ENCODE assay signal across 20 cellular contexts in the genomic region with DNA sequence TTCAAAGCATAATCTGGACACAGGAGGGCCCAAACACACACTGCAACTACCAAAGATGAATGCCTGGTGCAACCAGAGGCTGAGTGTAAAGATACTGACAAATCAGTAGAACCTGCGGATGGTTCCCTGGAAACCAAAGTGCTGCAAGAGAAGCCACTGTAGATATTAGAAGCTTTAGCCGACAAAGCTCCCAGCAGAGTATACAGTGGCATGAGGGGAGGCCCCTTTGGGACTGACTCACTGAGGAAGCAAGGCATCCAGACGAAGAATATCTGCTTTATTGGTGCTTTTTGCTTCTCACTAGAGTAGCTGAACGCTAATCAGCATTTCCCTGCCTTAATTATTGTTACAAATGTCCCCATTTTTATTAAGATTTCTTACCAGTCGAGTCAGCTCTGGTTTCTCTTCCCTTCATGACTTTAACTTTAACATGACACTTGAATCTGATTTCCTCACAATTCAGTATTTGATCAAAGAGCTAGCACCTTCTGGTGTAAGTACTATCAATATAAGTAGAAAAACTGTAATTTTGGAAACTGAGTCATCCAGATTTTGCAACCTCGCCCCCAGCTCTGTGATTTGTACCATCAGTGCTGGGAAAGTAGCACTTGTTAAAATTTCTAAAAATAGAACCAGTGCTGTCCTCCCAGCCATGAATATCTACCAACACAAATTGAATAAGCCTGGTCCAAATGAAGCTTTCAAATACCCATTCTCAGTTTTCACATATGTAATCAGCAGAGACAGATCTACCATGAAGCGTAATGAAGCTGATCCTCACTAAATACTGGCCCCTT. TPM values are rescaled to one million over a fixed set of nuclear protein-coding genes. Genes with fewer than 3 reads are reported as not detected.
DNase-seq lines count a peak whose midpoint lies in the region; ATAC-seq, FAIRE-seq and TF ChIP-seq lines count a peak whose summit lies in the region.
"Had no signal": no experiment of that assay in that cellular context is flagged by ENCODE, and none has a peak within 500 bp of the region (broad histone marks: within the 10 kb centered on the region; RNA-seq: fewer than 3 reads in every experiment).

No MANE protein-coding gene starts in this region.

- no peak for ATAC-seq in IMR-90 (ENCODE audit: low read depth)

- H3K9ac ChIP-seq in IMR-90 (ENCODE audit: low read depth, low read length) = no peak overlapping the region
- H3K9ac ChIP-seq in iPS-20b (ENCODE audit: low read depth, low read length) = no peak overlapping the region
- H3K9ac ChIP-seq in trophoblast cell (ENCODE audit: low read length) = no peak overlapping the region

- H2BK20ac ChIP-seq in IMR-90 (ENCODE audit: low read depth, low read length) = no peak overlapping the region

- H2AK5ac ChIP-seq in IMR-90 (ENCODE audit: low read depth, low read length) (no peak overlapping the region), trophoblast cell (ENCODE audit: low read length) (peak overlapping the region; percentile 37)

- no peak overlapping the region for H2BK15ac ChIP-seq in IMR-90 (ENCODE audit: low read depth, low read length)

- H3K4me3 ChIP-seq in IMR-90 (ENCODE audit: insufficient read depth, low read depth, low read length) = no peak overlapping the region
- 0 out of 2 replicates have a peak overlapping the region, but pooled peaks have one; percentile 4 for H3K4me3 ChIP-seq in iPS-20b (ENCODE audit: low read length)
- H3K4me3 ChIP-seq in trophoblast cell (ENCODE audit: low read depth, low read length) = no peak overlapping the region
- H3K4me3 ChIP-seq in small intestine (ENCODE audit: low read depth in 1 of 2, low read length in 2 of 2) = no peak overlapping the region
- H3K4me3 ChIP-seq in uterus = no peak overlapping the region

- DNase-seq in IMR-90 = peak; percentile 6
- DNase-seq in amniotic epithelial cell (ENCODE audit: low read depth) = peak; percentile 26
- DNase-seq in trophoblast cell = no peak
- no peak for DNase-seq in small intestine
- no peak for DNase-seq in SHP77 treated with DMSO at 0.1 percent for 48 hours (lab: John Stamatoyannopoulos, UW)
- no peak for DNase-seq in posterior vena cava (ENCODE audit: low spot score)
- no peak for DNase-seq in uterus
- DNase-seq: ACHN; AML-193; DMS79 treated with DMSO at 0.1 percent for 48 hours; KG1; NCI-H1105 treated with DMSO at 0.1 percent for 48 hours; NCI-H1694; NCI-H748 treated with DMSO at 0.1 percent for 48 hours; NK-92 treated with Interleukin-12 subunit alpha and Interleukin-12 subunit beta, amount 100 ng/mL, for 24 hours; SHP77 had no signal

- no peaks in the 10 kb centered on the region for H3K4me1 ChIP-seq in IMR-90 (ENCODE audit: control insufficient read depth, insufficient read depth, low read length)
- H3K4me1 ChIP-seq in iPS-20b (ENCODE audit: insufficient read depth, low read length) = peaks cover 48% of the 10 kb centered on the region
- peaks cover 5 to 17% of the 10 kb centered on the region in 2 experiments for H3K4me1 ChIP-seq in trophoblast cell (ENCODE audit: control insufficient read depth in 1 of 2, insufficient read depth in 2 of 2, low read length in 2 of 2)
- no peaks in the 10 kb centered on the region for H3K4me1 ChIP-seq in small intestine (ENCODE audit: control insufficient read depth in 2 of 2, insufficient read depth in 1 of 2, low read depth in 1 of 2, low read length in 1 of 2)
- H3K4me1 ChIP-seq in uterus = no peaks in the 10 kb centered on the region

- no peak for FAIRE-seq in small intestine (lab: Jason Lieb, UNC)
- FAIRE-seq: H1, RCC 7860 had no signal

- H3K9me1 ChIP-seq in IMR-90 (ENCODE audit: insufficient read depth, low read length) = no peaks in the 10 kb centered on the region

- no peaks in the 10 kb centered on the region for H3K9me3 ChIP-seq in IMR-90 (ENCODE audit: control insufficient read depth, insufficient read depth, low read length)
- no peaks in the 10 kb centered on the region for H3K9me3 ChIP-seq in iPS-20b (ENCODE audit: insufficient read depth, low read depth, low read length)
- no peaks in the 10 kb centered on the region for H3K9me3 ChIP-seq in trophoblast cell (ENCODE audit: insufficient read depth, low read depth, low read length)
- no peaks in the 10 kb centered on the region for H3K9me3 ChIP-seq in small intestine (ENCODE audit: control insufficient read depth, low read depth)
- H3K9me3 ChIP-seq in uterus = no peaks in the 10 kb centered on the region

- H2AFZ ChIP-seq in IMR-90 (replicated peaks; ENCODE audit: low read length, poor library complexity) = no peak overlapping the region
- no peak overlapping the region for H2AFZ ChIP-seq in trophoblast cell (ENCODE audit: insufficient read depth, low read length, poor library complexity)

- H2BK5ac ChIP-seq in IMR-90 (ENCODE audit: low read depth, low read length, poor library complexity, severe bottlenecking) (no peak overlapping the region), trophoblast cell (ENCODE audit: low read depth, low read length, poor library complexity) (peak overlapping the region; percentile 73)

- no peak overlapping the region for H4K12ac ChIP-seq in trophoblast cell (ENCODE audit: low read depth, low read length)

- H3K4ac ChIP-seq in IMR-90 (ENCODE audit: low read depth, low read length) (no peak overlapping the region), trophoblast cell (ENCODE audit: low read depth, low read length) (peak overlapping the region; percentile 62)

- no peak overlapping the region for H3K56ac ChIP-seq in IMR-90 (ENCODE audit: extremely low read depth, insufficient read depth, low read length)

- H3K14ac ChIP-seq in IMR-90 (replicated peaks; ENCODE audit: low read depth, low read length) = no peak overlapping the region
- no peak overlapping the region for H3K14ac ChIP-seq in trophoblast cell (ENCODE audit: low read length)

- CTCF ChIA-PET in IMR-90 (lab: Yijun Ruan, JAX) = no interaction called here

- H2BK120ac ChIP-seq in IMR-90 (ENCODE audit: low read depth, low read length) (no peak overlapping the region), trophoblast cell (ENCODE audit: insufficient read depth, low read length, poor library complexity) (no peak overlapping the region)

- no peak overlapping the region for H4K91ac ChIP-seq in IMR-90 (ENCODE audit: insufficient read depth, low read depth, low read length)
- no peak overlapping the region for H4K91ac ChIP-seq in trophoblast cell (ENCODE audit: low read depth, low read length)

- dilution Hi-C loops in IMR-90 (cut with HindIII; ENCODE audit: low sequenced_read_pairs, unreplicated experiment) = no loop called here

- H3K4me2 ChIP-seq in IMR-90 (ENCODE audit: low read depth, low read length) (no peak overlapping the region), trophoblast cell (ENCODE audit: low read length) (no peak overlapping the region)

- POLR2A ChIA-PET in IMR-90 (lab: Charles Lee; ENCODE audit: unreplicated experiment) = no interaction called here

- no peak overlapping the region for H3K23ac ChIP-seq in IMR-90 (ENCODE audit: low read depth, low read length)
- H3K23ac ChIP-seq in trophoblast cell (ENCODE audit: low read length) = no peak overlapping the region

- BruUV-seq in IMR-90 (replicated peaks; lab: Mats Ljungman, UMichigan) = no TSS peak

- TF ChIP-seq CTCF in IMR-90 (conservative IDR thresholded peaks at IDR 0.05; ENCODE audit: low read depth, low read length) (no peak), uterus (IDR thresholded peaks at IDR 0.05) (no peak)

- TF ChIP-seq RAD21 in IMR-90 (IDR thresholded peaks at IDR 0.05; ENCODE audit: low read length) = no peak

- no peak for TF ChIP-seq POLR2A in IMR-90 (IDR thresholded peaks at IDR 0.05; ENCODE audit: low read depth, low read length)
- no peak for TF ChIP-seq POLR2A in uterus (IDR thresholded peaks at IDR 0.05)

- no peaks in the 10 kb centered on the region for H3K36me3 ChIP-seq in IMR-90 (ENCODE audit: control insufficient read depth, insufficient read depth, low read length)
- H3K36me3 ChIP-seq in iPS-20b (ENCODE audit: insufficient read depth, low read depth, low read length) = no peaks in the 10 kb centered on the region
- peaks cover 0 to 2% of the 10 kb centered on the region in 2 experiments for H3K36me3 ChIP-seq in trophoblast cell (ENCODE audit: control insufficient read depth in 1 of 2, insufficient read depth in 2 of 2, low read length in 2 of 2)
- H3K36me3 ChIP-seq in small intestine (ENCODE audit: control insufficient read depth in 2 of 2, insufficient read depth in 2 of 2, low read length in 2 of 2) = no peaks in the 10 kb centered on the region
- H3K36me3 ChIP-seq in uterus = no peaks in the 10 kb centered on the region

- H3K79me2 ChIP-seq in trophoblast cell (ENCODE audit: control insufficient read depth, insufficient read depth, low read length, poor library complexity) = peaks cover 4% of the 10 kb centered on the region

- in situ Hi-C loops in IMR-90 (cut with MboI; ENCODE audit: low sequenced_read_pairs) = no loop called here

- H2AK9ac ChIP-seq in IMR-90 (replicated peaks; ENCODE audit: low read depth, low read length, poor library complexity) = no peak overlapping the region

- H3K79me1 ChIP-seq in IMR-90 (ENCODE audit: low read depth in 1 of 2, low read length in 2 of 2) = 0 out of 4 replicates have a peak, but pooled peaks cover 0 to 1% of the 10 kb centered on the region in 2 experiments
- peaks cover 5% of the 10 kb centered on the region for H3K79me1 ChIP-seq in trophoblast cell (ENCODE audit: low read length)

- H2BK12ac ChIP-seq in trophoblast cell (ENCODE audit: low read length) = no peak overlapping the region

- H4K5ac ChIP-seq in IMR-90 (ENCODE audit: low read depth, low read length) = no peak overlapping the region

- H4K20me1 ChIP-seq in IMR-90 (ENCODE audit: insufficient read depth, low read length) = no peaks in the 10 kb centered on the region

- H4K8ac ChIP-seq in IMR-90 (ENCODE audit: low read depth in 2 of 2, low read length in 2 of 2) (no peak overlapping the region), trophoblast cell (ENCODE audit: low read depth, low read length) (no peak overlapping the region)

- no peaks in the 10 kb centered on the region for H3K27me3 ChIP-seq in IMR-90 (ENCODE audit: control insufficient read depth, insufficient read depth, low read length)
- H3K27me3 ChIP-seq in iPS-20b (ENCODE audit: insufficient read depth, low read length) = no peaks in the 10 kb centered on the region
- no peaks in the 10 kb centered on the region for H3K27me3 ChIP-seq in trophoblast cell (ENCODE audit: insufficient read depth, low read length)
- H3K27me3 ChIP-seq in small intestine (ENCODE audit: control insufficient read depth in 2 of 2, insufficient read depth in 2 of 2, low read length in 2 of 2) = no peaks in the 10 kb centered on the region
- no peaks in the 10 kb centered on the region for H3K27me3 ChIP-seq in uterus

- intact Hi-C loops in IMR-90 (cut with micrococcal nuclease) (no loop called here), posterior vena cava (cut with DNase I) (no loop called here), uterus (cut with DNase I; ENCODE audit: low total_unique reads) (no loop called here)

- H3K27ac ChIP-seq in IMR-90 (ENCODE audit: insufficient read depth, low read length) = no peak overlapping the region
- H3K27ac ChIP-seq in iPS-20b (ENCODE audit: low read length) = no peak overlapping the region
- H3K27ac ChIP-seq in trophoblast cell (ENCODE audit: low read depth, low read length) = no peak overlapping the region
- H3K27ac ChIP-seq in small intestine (ENCODE audit: low read depth in 1 of 2, low read length in 1 of 2) = no peak overlapping the region
- no peak overlapping the region for H3K27ac ChIP-seq in uterus
- H3K27ac ChIP-seq: C4-2B had no signal

- H3K18ac ChIP-seq in IMR-90 (ENCODE audit: low read depth, low read length) (no peak overlapping the region), trophoblast cell (ENCODE audit: low read length) (no peak overlapping the region)

- WGBS in IMR-90 (ENCODE audit: extremely low coverage in 2 of 2, insufficient read length in 1 of 2), 2 experiments = no CpG with 5 or more reads among the region's 7 CpGs
- no CpG with 5 or more reads among the region's 7 CpGs for WGBS in trophoblast cell (ENCODE audit: extremely low coverage, insufficient coverage, insufficient read length)
- 55 to 77% (median 65%) methylated on average over 7 of the region's 7 CpGs for WGBS in small intestine, 3 donors

RNA-seq across cellular contexts. Expression of a gene that starts 34.2 kb away (rescaled TPM):
- total RNA-seq in IMR-90 (2012; rRNA removed) = 0.56 and 0.90 TPM in 2 replicates
- 0.46 and 0.77 TPM in 2 replicates for polyA plus RNA-seq in IMR-90 (2012; rRNA removed)
- 0.09 and 0.35 TPM in 2 replicates for polyA plus RNA-seq in IMR-90 (2012; cell fraction: cytosol; rRNA removed)
- 0.55 and 1.9 TPM in 2 replicates for polyA plus RNA-seq in IMR-90 (2012; cell fraction: nucleus; rRNA removed; ENCODE audit: low replicate concordance)
- 29.2 and 29.8 TPM in 2 replicates for polyA plus RNA-seq in trophoblast cell (2013)
- under 1 TPM in 2 of 3 donors, not detected in 1; 0.27 to 0.64 TPM for polyA plus RNA-seq in small intestine
- 10 to 100 TPM; 14.4 to 23.6 TPM for total RNA-seq in posterior vena cava
- total RNA-seq in uterus = 1 to 10 TPM; 1.8 to 9.8 (median 4.6) TPM

Comparison
In these comparisons a context has a peak if more than half of its experiments do, and no peak if none do; other contexts are left out.
1. DNase-seq: peak in IMR-90 (single experiment) and amniotic epithelial cell (single experiment); none in trophoblast cell (0 of 2), small intestine (single experiment), SHP77 treated with DMSO at 0.1 percent for 48 hours (single experiment), posterior vena cava (single experiment) and uterus (0 of 2).